ENCODE assay signal across 8 cellular contexts in the genomic region with DNA sequence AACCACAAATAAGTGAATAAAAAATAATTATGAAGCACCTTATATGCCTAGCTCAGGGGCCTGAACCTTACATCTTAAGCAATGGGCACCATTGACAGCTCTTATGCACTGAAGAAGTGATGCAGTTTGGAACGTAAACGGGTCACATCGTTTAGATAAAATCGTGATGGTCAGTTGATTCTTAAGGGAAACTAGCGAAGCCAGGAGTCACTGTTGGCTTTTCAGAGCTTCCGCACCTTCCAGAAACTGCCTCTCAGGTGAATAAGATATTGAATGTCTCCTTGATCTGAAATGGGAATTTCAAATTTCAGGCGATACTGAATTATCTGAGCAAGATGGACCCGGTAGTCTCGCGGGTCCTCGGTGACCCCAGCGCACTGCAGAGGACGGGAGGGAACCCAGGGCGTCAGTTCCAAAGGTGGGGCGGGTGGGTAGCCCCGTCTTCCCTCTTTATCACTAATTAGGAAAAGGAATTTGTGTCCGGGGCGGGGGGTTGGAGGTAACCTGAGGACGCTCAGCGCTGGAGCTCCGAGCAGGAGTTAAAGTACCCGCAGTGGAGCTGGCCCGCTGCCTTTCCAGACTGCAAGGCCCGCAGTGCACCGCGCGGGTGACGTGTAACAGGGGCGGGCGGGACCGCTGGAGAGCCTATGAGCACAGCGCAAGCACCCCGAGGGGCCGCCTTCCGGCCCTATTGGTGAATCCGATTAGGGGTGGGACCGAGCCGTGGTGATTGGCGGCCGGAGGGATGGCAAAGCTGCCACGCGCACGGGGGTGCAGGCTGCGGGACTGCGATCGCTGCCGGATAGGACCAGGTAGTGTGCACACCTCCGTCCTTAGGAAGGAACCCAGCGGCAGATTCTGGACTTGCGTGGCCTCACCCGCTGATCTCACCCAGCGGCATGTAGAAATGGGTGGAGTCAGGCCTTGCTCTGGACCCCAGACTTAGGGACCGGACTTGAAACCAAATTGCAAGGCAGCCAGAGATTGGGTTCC. TPM values are rescaled to one million over a fixed set of nuclear protein-coding genes. Genes with fewer than 3 reads are reported as not detected.
DNase-seq lines count a peak whose midpoint lies in the region; ATAC-seq and FAIRE-seq lines count a peak whose summit lies in the region.

No MANE protein-coding gene starts in this region.

- peaks cover 13% of the 10 kb centered on the region for H3K4me1 Mint-ChIP-seq in activated CD8-positive, alpha-beta memory T cell treated with anti-CD3 and anti-CD28 coated beads, Interleukin-2, amount 10 ng/mL, durations not matched to agents 7 days and 5 days

- peak overlapping the region; percentile 77 for H3K4me2 ChIP-seq in mesendoderm (ENCODE audit: low read length)

- H3K36me3 Mint-ChIP-seq in activated CD8-positive, alpha-beta memory T cell treated with anti-CD3 and anti-CD28 coated beads, Interleukin-2, amount 10 ng/mL, durations not matched to agents 7 days and 5 days: no peaks in the 10 kb centered on the region

- no peak overlapping the region for H4K8ac ChIP-seq in mesendoderm (ENCODE audit: low read depth, low read length)

- H3K9me3 Mint-ChIP-seq in activated CD8-positive, alpha-beta memory T cell treated with anti-CD3 and anti-CD28 coated beads, Interleukin-2, amount 10 ng/mL, durations not matched to agents 7 days and 5 days (ENCODE audit: low read depth): no peaks in the 10 kb centered on the region

- H3K4me1 ChIP-seq in endocrine pancreas (ENCODE audit: control insufficient read depth, insufficient read depth, low read length) (no peaks in the 10 kb centered on the region), mesendoderm (ENCODE audit: control insufficient read depth, low read depth, low read length) (peaks cover 2% of the 10 kb centered on the region)

- H3K27ac Mint-ChIP-seq in activated CD8-positive, alpha-beta memory T cell treated with anti-CD3 and anti-CD28 coated beads, Interleukin-2, amount 10 ng/mL, durations not matched to agents 7 days and 5 days: peak overlapping the region; percentile 67

- H3K36me3 ChIP-seq in endocrine pancreas (ENCODE audit: control insufficient read depth, insufficient read depth, low read length) (no peaks in the 10 kb centered on the region), mesendoderm (ENCODE audit: control insufficient read depth, insufficient read depth, low read length) (no peaks in the 10 kb centered on the region)

- H3K79me2 ChIP-seq in mesendoderm (ENCODE audit: control insufficient read depth, insufficient read depth, low read length): no peaks in the 10 kb centered on the region

- peak; percentile 98 for ATAC-seq in GM21367 (IDR thresholded peaks at IDR 0.05; ENCODE audit: unreplicated experiment)
- peak; percentile 100 for ATAC-seq in activated CD8-positive, alpha-beta memory T cell treated with anti-CD3 and anti-CD28 coated beads, Interleukin-2, amount 10 ng/mL, durations not matched to agents 7 days and 5 days

- H3K4me3 ChIP-seq in endocrine pancreas (ENCODE audit: control insufficient read depth, insufficient read depth, low read length): peak overlapping the region; percentile 59
- H3K4me3 ChIP-seq in mesendoderm (ENCODE audit: low read length): peak overlapping the region; percentile 72

- H2AK5ac ChIP-seq in mesendoderm (ENCODE audit: low read length): no peak overlapping the region

- H3K18ac ChIP-seq in mesendoderm (ENCODE audit: low read length): peak overlapping the region; percentile 53

- no peaks in the 10 kb centered on the region for H3K9me3 ChIP-seq in endocrine pancreas (ENCODE audit: control insufficient read depth, low read length)

- H4K5ac ChIP-seq in mesendoderm (ENCODE audit: low read length): no peak overlapping the region

- CTCF ChIA-PET in activated CD8-positive, alpha-beta memory T cell treated with anti-CD3 and anti-CD28 coated beads, Interleukin-2, amount 10 ng/mL, durations not matched to agents 7 days and 5 days (lab: Charles Lee): interaction anchor here (1.0 to 1.7 kb wide), 6 partner anchors 11 to 152 kb away, joined by 3 to 8 read pairs (median 5); partner anchors contain the start of gene SLC2A8

- no peak overlapping the region for H2BK15ac ChIP-seq in mesendoderm (replicated peaks; ENCODE audit: low read depth)

- H3K56ac ChIP-seq in mesendoderm (ENCODE audit: low read length): peak overlapping the region; percentile 89

- H3K27me3 ChIP-seq in endocrine pancreas (ENCODE audit: control insufficient read depth, insufficient read depth, low read length) (no peaks in the 10 kb centered on the region), mesendoderm (ENCODE audit: insufficient read depth, low read length, poor library complexity) (no peaks in the 10 kb centered on the region)

- H3K79me1 ChIP-seq in mesendoderm (ENCODE audit: low read length): no peaks in the 10 kb centered on the region

- H2BK5ac ChIP-seq in mesendoderm (ENCODE audit: low read length): no peak overlapping the region

- peak; percentile 97 for DNase-seq in COR-L47 (lab: John Stamatoyannopoulos, UW)
- DNase-seq in HTR-8/SVneo (ENCODE audit: insufficient read length, low spot score): peak; percentile 93
- peak; percentile 78 for DNase-seq in NOMO-1 treated with dmso at 0.1 percent for 144 hours (lab: John Stamatoyannopoulos, UW; ENCODE audit: unreplicated experiment)
- DNase-seq in activated CD8-positive, alpha-beta memory T cell treated with anti-CD3 and anti-CD28 coated beads, Interleukin-2, amount 10 ng/mL, durations not matched to agents 7 days and 5 days: peak; percentile 98
- peak; percentile 98 for DNase-seq in mesendoderm
- DNase-seq in stimulated activated CD8-positive, alpha-beta memory T cell treated with anti-CD3 and anti-CD28 coated beads, Interleukin-12 subunit alpha, Interleukin-12 subunit beta, amount 100 ng/mL, for 24 hours (ENCODE audit: extremely low read depth): peak; percentile 91

- no peak overlapping the region for H3K27ac ChIP-seq in mesendoderm (ENCODE audit: low read depth, low read length)

- peak overlapping the region; percentile 85 for H3K4me3 Mint-ChIP-seq in activated CD8-positive, alpha-beta memory T cell treated with anti-CD3 and anti-CD28 coated beads, Interleukin-2, amount 10 ng/mL, durations not matched to agents 7 days and 5 days

- peak; percentile 46 for FAIRE-seq in HTR-8/SVneo (lab: Jason Lieb, UNC)

- no peak overlapping the region for H3K23ac ChIP-seq in mesendoderm (ENCODE audit: low read length)

- peaks cover 1% of the 10 kb centered on the region for H3K27me3 Mint-ChIP-seq in activated CD8-positive, alpha-beta memory T cell treated with anti-CD3 and anti-CD28 coated beads, Interleukin-2, amount 10 ng/mL, durations not matched to agents 7 days and 5 days

- no peak overlapping the region for H3K4ac ChIP-seq in mesendoderm (ENCODE audit: low read depth, low read length)

- H3K9ac ChIP-seq in endocrine pancreas (ENCODE audit: control insufficient read depth, insufficient read depth, low read length) (peak overlapping the region; percentile 27), mesendoderm (ENCODE audit: low read length) (peak overlapping the region; percentile 84)

- no CpG with 5 or more reads among the region's 53 CpGs for WGBS in mesendoderm (ENCODE audit: extremely low coverage, insufficient coverage, low lambda C conversion rate)

- H2BK120ac ChIP-seq in mesendoderm (ENCODE audit: low read depth, low read length): no peak overlapping the region

RNA-seq across cellular contexts. Expression of gene GARNL3, which starts 19.7 kb away (rescaled TPM):
- total RNA-seq in activated CD8-positive, alpha-beta memory T cell treated with anti-CD3 and anti-CD28 coated beads, Interleukin-2, amount 10 ng/mL, durations not matched to agents 7 days and 5 days: 1 to 10 TPM; 4.0 to 4.3 TPM
- polyA plus RNA-seq in mesendoderm (2013, experiment 1 of 2): 1.3 TPM
- 1.2 TPM for polyA plus RNA-seq in mesendoderm (2013, experiment 2 of 2)
